Comparison of ENCODE assay signal across 9 cellular contexts in the genomic region with DNA sequence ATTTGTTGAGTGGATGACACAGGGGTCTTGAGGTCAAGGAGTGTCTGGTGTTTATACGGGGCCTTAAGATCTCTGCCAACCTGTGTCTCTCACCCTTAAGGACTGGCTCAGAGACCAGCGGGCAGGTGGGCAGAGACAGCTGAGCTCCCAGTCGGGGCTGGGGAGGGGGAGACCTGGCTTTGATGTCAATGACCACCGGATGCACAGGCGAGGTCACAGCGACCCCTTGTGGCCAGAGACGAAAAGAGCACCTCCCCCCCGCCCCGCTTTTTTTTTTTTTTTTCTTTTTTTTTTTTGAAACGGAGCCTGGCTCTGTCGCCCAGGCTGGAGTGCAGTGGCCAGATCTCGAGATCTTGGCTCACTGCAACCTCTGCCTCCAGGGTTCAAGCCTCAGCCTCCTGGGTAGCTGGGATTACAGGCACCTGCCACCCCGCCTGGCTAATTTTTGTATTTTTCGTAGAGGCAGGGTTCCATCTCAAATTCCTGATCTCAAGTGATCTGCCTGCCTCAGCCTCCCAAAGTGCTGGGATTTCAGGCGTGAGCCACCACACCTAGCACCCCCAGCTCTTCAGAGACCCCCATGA. TPM values are rescaled to one million over a fixed set of nuclear protein-coding genes. Genes with fewer than 3 reads are reported as not detected.
DNase-seq lines count a peak whose midpoint lies in the region; ATAC-seq and TF ChIP-seq lines count a peak whose summit lies in the region.
"Had no signal": no experiment of that assay in that cellular context is flagged by ENCODE, and none has a peak within 500 bp of the region (broad histone marks: within the 10 kb centered on the region; RNA-seq: fewer than 3 reads in every experiment).

No MANE protein-coding gene starts in this region.

- intact Hi-C loops in activated CD8-positive, alpha-beta T cell treated with anti-CD3 and anti-CD28 coated beads for 36 hours (cut with micrococcal nuclease): loop anchor here (5.0 kb wide), 2 partner anchors 72 to 167 kb away; no protein-coding TSS in a partner anchor
- intact Hi-C loops in stomach (cut with DNase I; ENCODE audit: low total_unique reads): loop anchor here (2.0 kb wide), 1 partner anchor 76 kb away; the partner anchor contains the start of gene KLK10
- intact Hi-C loops in activated T-helper 2 cell treated with anti-CD3 and anti-CD28 coated beads, Interferon-gamma antibody, Interleukin-2, Interleukin-4, amounts not matched to agents 10 μg/mL and 5 μg/mL and 100 μg/mL, durations not matched to agents 14 hours and 24 hours and 36 hours (cut with micrococcal nuclease): loop anchor here (5.0 kb wide), 1 partner anchor 162 kb away; no protein-coding TSS in a partner anchor

- no peak overlapping the region for H3K27ac Mint-ChIP-seq in activated CD8-positive, alpha-beta T cell treated with anti-CD3 and anti-CD28 coated beads for 36 hours
- H3K27ac Mint-ChIP-seq in activated T-helper 2 cell treated with anti-CD3 and anti-CD28 coated beads, Interferon-gamma antibody, Interleukin-2, Interleukin-4, amounts not matched to agents 10 μg/mL and 5 μg/mL and 100 μg/mL, durations not matched to agents 14 hours and 24 hours and 36 hours: no peak overlapping the region
- H3K27ac Mint-ChIP-seq: T-helper 1 cell treated with Interleukin-12 subunit alpha and Interleukin-12 subunit beta and Interleukin-4 antibody, amounts not matched to agents 30 μg/mL and 1 μg/mL, for 36 hours had no signal

- H3K4me1 Mint-ChIP-seq in activated CD8-positive, alpha-beta T cell treated with anti-CD3 and anti-CD28 coated beads for 36 hours (ENCODE audit: low read depth): peaks cover 12% of the 10 kb centered on the region
- H3K4me1 Mint-ChIP-seq in activated T-helper 2 cell treated with anti-CD3 and anti-CD28 coated beads, Interferon-gamma antibody, Interleukin-2, Interleukin-4, amounts not matched to agents 10 μg/mL and 5 μg/mL and 100 μg/mL, durations not matched to agents 14 hours and 24 hours and 36 hours (ENCODE audit: low read depth): peaks cover 9% of the 10 kb centered on the region

- peak; percentile 86 for TF ChIP-seq CTCF in activated CD8-positive, alpha-beta T cell treated with anti-CD3 and anti-CD28 coated beads for 36 hours (IDR thresholded peaks at IDR 0.05)
- TF ChIP-seq CTCF in right atrium auricular region (IDR thresholded peaks at IDR 0.05) (peak; percentile 57 to 80), stomach (IDR thresholded peaks at IDR 0.05) (peak in 5 of 7 experiments; percentile 51 to 81 (median 73))

- H3K36me3 Mint-ChIP-seq in activated CD8-positive, alpha-beta T cell treated with anti-CD3 and anti-CD28 coated beads for 36 hours (ENCODE audit: low read depth): peaks cover 18% of the 10 kb centered on the region
- peaks cover 25% of the 10 kb centered on the region for H3K36me3 Mint-ChIP-seq in activated T-helper 2 cell treated with anti-CD3 and anti-CD28 coated beads, Interferon-gamma antibody, Interleukin-2, Interleukin-4, amounts not matched to agents 10 μg/mL and 5 μg/mL and 100 μg/mL, durations not matched to agents 14 hours and 24 hours and 36 hours (ENCODE audit: low read depth)

- H3K27me3 ChIP-seq in right atrium auricular region (no peaks in the 10 kb centered on the region), stomach (no peaks in the 10 kb centered on the region)

- POLR2A ChIA-PET in activated CD8-positive, alpha-beta T cell treated with anti-CD3 and anti-CD28 coated beads for 36 hours (lab: Charles Lee): no interaction called here

- H3K4me3 ChIP-seq in right atrium auricular region (no peak overlapping the region), stomach (no peak overlapping the region)

- DNase-seq in DMS153 treated with DMSO at 0.1 percent for 48 hours (lab: John Stamatoyannopoulos, UW; ENCODE audit: unreplicated experiment) (peak; percentile 47), DMS153 (lab: John Stamatoyannopoulos, UW) (no peak), HuH-7.5 (ENCODE audit: low spot score) (peak; percentile 71), right atrium auricular region (ENCODE audit: low spot score) (no peak), stomach (peak; percentile 45)
- DNase-seq in activated CD8-positive, alpha-beta T cell treated with anti-CD3 and anti-CD28 coated beads for 36 hours: peak; percentile 48
- DNase-seq in activated T-helper 2 cell treated with anti-CD3 and anti-CD28 coated beads, Interferon-gamma antibody, Interleukin-2, Interleukin-4, amounts not matched to agents 10 μg/mL and 5 μg/mL and 100 μg/mL, durations not matched to agents 14 hours and 24 hours and 36 hours (ENCODE audit: low spot score): no peak

- H3K36me3 ChIP-seq in right atrium auricular region (no peaks in the 10 kb centered on the region), stomach (peaks cover 0 to 20% (median 18%) of the 10 kb centered on the region in 4 donors)

- 19 to 34% (median 25%) methylated on average over 11 to 15 of the region's 15 CpGs for WGBS in stomach, 5 donors

- no peak for TF ChIP-seq POLR2A in stomach (IDR thresholded peaks at IDR 0.05)

- CTCF ChIA-PET in activated CD8-positive, alpha-beta T cell treated with anti-CD3 and anti-CD28 coated beads for 36 hours (lab: Charles Lee): interaction anchor here (0.7 to 2.6 kb wide), 6 partner anchors 14 to 274 kb away, joined by 3 to 10 read pairs (median 4); no protein-coding TSS in a partner anchor

- no peaks in the 10 kb centered on the region for H3K9me3 Mint-ChIP-seq in activated CD8-positive, alpha-beta T cell treated with anti-CD3 and anti-CD28 coated beads for 36 hours
- no peaks in the 10 kb centered on the region for H3K9me3 Mint-ChIP-seq in activated T-helper 2 cell treated with anti-CD3 and anti-CD28 coated beads, Interferon-gamma antibody, Interleukin-2, Interleukin-4, amounts not matched to agents 10 μg/mL and 5 μg/mL and 100 μg/mL, durations not matched to agents 14 hours and 24 hours and 36 hours
- H3K9me3 Mint-ChIP-seq: T-helper 1 cell treated with Interleukin-12 subunit alpha and Interleukin-12 subunit beta and Interleukin-4 antibody, amounts not matched to agents 30 μg/mL and 1 μg/mL, for 36 hours had no signal

- ATAC-seq in activated CD8-positive, alpha-beta T cell treated with anti-CD3 and anti-CD28 coated beads for 36 hours: peak; percentile 22
- ATAC-seq in GM18909 (IDR thresholded peaks at IDR 0.05; ENCODE audit: poor library complexity, unreplicated experiment): no peak

- no peak for TF ChIP-seq EP300 in stomach (IDR thresholded peaks at IDR 0.05)

- H3K27ac ChIP-seq in right atrium auricular region (no peak overlapping the region), stomach (no peak overlapping the region)

- H3K4me3 Mint-ChIP-seq in activated CD8-positive, alpha-beta T cell treated with anti-CD3 and anti-CD28 coated beads for 36 hours: no peak overlapping the region
- H3K4me3 Mint-ChIP-seq in activated T-helper 2 cell treated with anti-CD3 and anti-CD28 coated beads, Interferon-gamma antibody, Interleukin-2, Interleukin-4, amounts not matched to agents 10 μg/mL and 5 μg/mL and 100 μg/mL, durations not matched to agents 14 hours and 24 hours and 36 hours (ENCODE audit: low read depth): no peak overlapping the region
- H3K4me3 Mint-ChIP-seq: T-helper 1 cell treated with Interleukin-12 subunit alpha and Interleukin-12 subunit beta and Interleukin-4 antibody, amounts not matched to agents 30 μg/mL and 1 μg/mL, for 36 hours had no signal

- H3K4me1 ChIP-seq in right atrium auricular region: peaks cover 0 to 13% of the 10 kb centered on the region in 2 donors
- peaks cover 0 to 29% (median 19%) of the 10 kb centered on the region in 4 donors for H3K4me1 ChIP-seq in stomach

- H3K27me3 Mint-ChIP-seq in activated CD8-positive, alpha-beta T cell treated with anti-CD3 and anti-CD28 coated beads for 36 hours: no peaks in the 10 kb centered on the region
- no peaks in the 10 kb centered on the region for H3K27me3 Mint-ChIP-seq in activated T-helper 2 cell treated with anti-CD3 and anti-CD28 coated beads, Interferon-gamma antibody, Interleukin-2, Interleukin-4, amounts not matched to agents 10 μg/mL and 5 μg/mL and 100 μg/mL, durations not matched to agents 14 hours and 24 hours and 36 hours (ENCODE audit: low read depth)

- H3K9me3 ChIP-seq in right atrium auricular region (no peaks in the 10 kb centered on the region), stomach (no peaks in the 10 kb centered on the region)

RNA-seq across cellular contexts. Expression of gene KLK14, which starts 12.1 kb away (rescaled TPM):
- under 1 TPM; 0.32 to 0.43 TPM for total RNA-seq in activated CD8-positive, alpha-beta T cell treated with anti-CD3 and anti-CD28 coated beads for 36 hours
- total RNA-seq in right atrium auricular region: under 1 TPM in 1 of 2 donors, not detected in 1; 0.35 TPM
- total RNA-seq in stomach: not detected
- polyA plus RNA-seq in stomach: under 1 TPM in 2 of 3 donors, not detected in 1; 0.31 to 0.35 TPM
- 0.44 and 0.52 TPM in 2 replicates for total RNA-seq in activated T-helper 2 cell treated with anti-CD3 and anti-CD28 coated beads, Interferon-gamma antibody, Interleukin-2, Interleukin-4, amounts not matched to agents 10 μg/mL and 5 μg/mL and 100 μg/mL, durations not matched to agents 14 hours and 24 hours and 36 hours

RNA-seq across cellular contexts. Expression of gene CTU1, which starts 13.4 kb away (rescaled TPM):
- 10 to 100 TPM; 10.6 to 11.1 TPM for total RNA-seq in activated CD8-positive, alpha-beta T cell treated with anti-CD3 and anti-CD28 coated beads for 36 hours
- 1 to 10 TPM; 4.8 to 7.7 TPM for total RNA-seq in right atrium auricular region
- 10 to 100 TPM in 2 of 5 donors, 1 to 10 TPM in 2, under 1 TPM in 1; 0.58 to 47.3 (median 7.4) TPM for total RNA-seq in stomach
- 1 to 10 TPM; 2.4 to 5.3 (median 2.8) TPM for polyA plus RNA-seq in stomach
- 9.7 and 11.0 TPM in 2 replicates for total RNA-seq in activated T-helper 2 cell treated with anti-CD3 and anti-CD28 coated beads, Interferon-gamma antibody, Interleukin-2, Interleukin-4, amounts not matched to agents 10 μg/mL and 5 μg/mL and 100 μg/mL, durations not matched to agents 14 hours and 24 hours and 36 hours

RNA-seq across cellular contexts. Expression of gene KLK13, which starts 29.9 kb away (rescaled TPM):
- total RNA-seq in activated CD8-positive, alpha-beta T cell treated with anti-CD3 and anti-CD28 coated beads for 36 hours: not detected
- total RNA-seq in right atrium auricular region: not detected
- total RNA-seq in stomach: 1 to 10 TPM in 1 of 5 donors, not detected in 4; 10.0 TPM
- 10 to 100 TPM in 1 of 3 donors, 1 to 10 TPM in 2; 3.2 to 82.1 (median 9.5) TPM for polyA plus RNA-seq in stomach
- not detected in 2 replicates for total RNA-seq in activated T-helper 2 cell treated with anti-CD3 and anti-CD28 coated beads, Interferon-gamma antibody, Interleukin-2, Interleukin-4, amounts not matched to agents 10 μg/mL and 5 μg/mL and 100 μg/mL, durations not matched to agents 14 hours and 24 hours and 36 hours

RNA-seq across cellular contexts. Expression of gene SIGLEC9, which starts 29.9 kb away (rescaled TPM):
- under 1 TPM; 0.40 to 0.65 TPM for total RNA-seq in activated CD8-positive, alpha-beta T cell treated with anti-CD3 and anti-CD28 coated beads for 36 hours
- total RNA-seq in right atrium auricular region: 1 to 10 TPM; 1.5 to 7.4 TPM
- total RNA-seq in stomach: 10 to 100 TPM in 1 of 5 donors, 1 to 10 TPM in 3, not detected in 1; 1.1 to 13.9 (median 1.9) TPM
- polyA plus RNA-seq in stomach: 1 to 10 TPM in 1 of 3 donors, under 1 TPM in 2; 0.61 to 3.6 (median 0.80) TPM
- total RNA-seq in activated T-helper 2 cell treated with anti-CD3 and anti-CD28 coated beads, Interferon-gamma antibody, Interleukin-2, Interleukin-4, amounts not matched to agents 10 μg/mL and 5 μg/mL and 100 μg/mL, durations not matched to agents 14 hours and 24 hours and 36 hours: 0.18 TPM in 1 of 2 replicates, not detected in the other

RNA-seq across cellular contexts. Expression of gene SIGLEC7, which starts 47.3 kb away (rescaled TPM):
- not detected for total RNA-seq in activated CD8-positive, alpha-beta T cell treated with anti-CD3 and anti-CD28 coated beads for 36 hours
- total RNA-seq in right atrium auricular region: 1 to 10 TPM in 1 of 2 donors, under 1 TPM in 1; 0.26 to 1.7 TPM
- total RNA-seq in stomach: 1 to 10 TPM in 1 of 5 donors, under 1 TPM in 1, not detected in 3; 0.18 to 1.3 TPM
- 1 to 10 TPM in 1 of 3 donors, under 1 TPM in 1, not detected in 1; 0.50 to 1.8 TPM for polyA plus RNA-seq in stomach
- not detected in 2 replicates for total RNA-seq in activated T-helper 2 cell treated with anti-CD3 and anti-CD28 coated beads, Interferon-gamma antibody, Interleukin-2, Interleukin-4, amounts not matched to agents 10 μg/mL and 5 μg/mL and 100 μg/mL, durations not matched to agents 14 hours and 24 hours and 36 hours

Comparison
In these comparisons a context has a peak if more than half of its experiments do, and no peak if none do; other contexts are left out.
1. DNase-seq: peak in DMS153 treated with DMSO at 0.1 percent for 48 hours (single experiment), HuH-7.5 (single experiment), activated CD8-positive, alpha-beta T cell treated with anti-CD3 and anti-CD28 coated beads for 36 hours (single experiment) and stomach (single experiment); none in DMS153 (single experiment), right atrium auricular region (single experiment) and activated T-helper 2 cell treated with anti-CD3 and anti-CD28 coated beads, Interferon-gamma antibody, Interleukin-2, Interleukin-4, amounts not matched to agents 10 μg/mL and 5 μg/mL and 100 μg/mL, durations not matched to agents 14 hours and 24 hours and 36 hours (single experiment).
2. Peak in every context shown above with its lines, with median percentiles within 50 percentile points of each other: CTCF ChIP-seq.